ENCODE assay signal across 1 cellular context in genomic region chr2:26139269-26140183, GRCh38.
TF ChIP-seq lines count a peak whose summit lies in the region.

No MANE protein-coding gene starts in this region.

TF ChIP-seq in K562, 482 proteins besides CTCF, POLR2A, EP300 and RAD21 (continued from another document):
- no peak for TF ChIP-seq ZNF609 (CRISPR knock-in tag; IDR thresholded peaks at IDR 0.05; ENCODE audit: borderline replicate concordance)
- TF ChIP-seq RBM22 (IDR thresholded peaks at IDR 0.05; ENCODE audit: low read depth, low read length, poor library complexity, severe bottlenecking), result peak; percentile 71
- no peak for TF ChIP-seq TSC22D4 (tag; IDR thresholded peaks at IDR 0.05)
- peak; percentile 72; the same call in 1 of the 2 replicates for TF ChIP-seq POLR2AphosphoS2 (IDR thresholded peaks at IDR 0.05; ENCODE audit: low read length)
- TF ChIP-seq, protein P1, sequence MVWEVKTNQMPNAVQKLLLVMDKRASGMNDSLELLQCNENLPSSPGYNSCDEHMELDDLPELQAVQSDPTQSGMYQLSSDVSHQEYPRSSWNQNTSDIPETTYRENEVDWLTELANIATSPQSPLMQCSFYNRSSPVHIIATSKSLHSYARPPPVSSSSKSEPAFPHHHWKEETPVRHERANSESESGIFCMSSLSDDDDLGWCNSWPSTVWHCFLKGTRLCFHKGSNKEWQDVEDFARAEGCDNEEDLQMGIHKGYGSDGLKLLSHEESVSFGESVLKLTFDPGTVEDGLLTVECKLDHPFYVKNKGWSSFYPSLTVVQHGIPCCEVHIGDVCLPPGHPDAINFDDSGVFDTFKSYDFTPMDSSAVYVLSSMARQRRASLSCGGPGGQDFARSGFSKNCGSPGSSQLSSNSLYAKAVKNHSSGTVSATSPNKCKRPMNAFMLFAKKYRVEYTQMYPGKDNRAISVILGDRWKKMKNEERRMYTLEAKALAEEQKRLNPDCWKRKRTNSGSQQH (CRISPR knock-in tag; IDR thresholded peaks at IDR 0.05), result peak; percentile 90; the same call in 1 of the 2 replicates
- peak; percentile 54; the same call in 1 of the 2 replicates for TF ChIP-seq SUPT5H (IDR thresholded peaks at IDR 0.05)
- no peak for TF ChIP-seq SRSF3 (IDR thresholded peaks at IDR 0.05; ENCODE audit: insufficient read depth, low read length)
- TF ChIP-seq, protein P2, sequence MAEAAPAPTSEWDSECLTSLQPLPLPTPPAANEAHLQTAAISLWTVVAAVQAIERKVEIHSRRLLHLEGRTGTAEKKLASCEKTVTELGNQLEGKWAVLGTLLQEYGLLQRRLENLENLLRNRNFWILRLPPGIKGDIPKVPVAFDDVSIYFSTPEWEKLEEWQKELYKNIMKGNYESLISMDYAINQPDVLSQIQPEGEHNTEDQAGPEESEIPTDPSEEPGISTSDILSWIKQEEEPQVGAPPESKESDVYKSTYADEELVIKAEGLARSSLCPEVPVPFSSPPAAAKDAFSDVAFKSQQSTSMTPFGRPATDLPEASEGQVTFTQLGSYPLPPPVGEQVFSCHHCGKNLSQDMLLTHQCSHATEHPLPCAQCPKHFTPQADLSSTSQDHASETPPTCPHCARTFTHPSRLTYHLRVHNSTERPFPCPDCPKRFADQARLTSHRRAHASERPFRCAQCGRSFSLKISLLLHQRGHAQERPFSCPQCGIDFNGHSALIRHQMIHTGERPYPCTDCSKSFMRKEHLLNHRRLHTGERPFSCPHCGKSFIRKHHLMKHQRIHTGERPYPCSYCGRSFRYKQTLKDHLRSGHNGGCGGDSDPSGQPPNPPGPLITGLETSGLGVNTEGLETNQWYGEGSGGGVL (CRISPR knock-in tag; IDR thresholded peaks at IDR 0.05), result no peak
- TF ChIP-seq CHAMP1 (IDR thresholded peaks at IDR 0.05), result no peak
- no peak for TF ChIP-seq ETV6 (IDR thresholded peaks at IDR 0.05; ENCODE audit: borderline replicate concordance in 1 of 2, low read depth in 2 of 2, low read length in 1 of 2)
- no peak for TF ChIP-seq ETV6 (CRISPR knock-in tag; IDR thresholded peaks at IDR 0.05; ENCODE audit: borderline replicate concordance)
- 0 out of 2 replicates have a peak, but pooled peaks have one; percentile 24 for TF ChIP-seq ELF4 (CRISPR knock-in tag; IDR thresholded peaks at IDR 0.05)
- no peak for TF ChIP-seq HNRNPLL (IDR thresholded peaks at IDR 0.05; ENCODE audit: low read depth, low read length, poor library complexity, severe bottlenecking)
- TF ChIP-seq, protein P3, sequence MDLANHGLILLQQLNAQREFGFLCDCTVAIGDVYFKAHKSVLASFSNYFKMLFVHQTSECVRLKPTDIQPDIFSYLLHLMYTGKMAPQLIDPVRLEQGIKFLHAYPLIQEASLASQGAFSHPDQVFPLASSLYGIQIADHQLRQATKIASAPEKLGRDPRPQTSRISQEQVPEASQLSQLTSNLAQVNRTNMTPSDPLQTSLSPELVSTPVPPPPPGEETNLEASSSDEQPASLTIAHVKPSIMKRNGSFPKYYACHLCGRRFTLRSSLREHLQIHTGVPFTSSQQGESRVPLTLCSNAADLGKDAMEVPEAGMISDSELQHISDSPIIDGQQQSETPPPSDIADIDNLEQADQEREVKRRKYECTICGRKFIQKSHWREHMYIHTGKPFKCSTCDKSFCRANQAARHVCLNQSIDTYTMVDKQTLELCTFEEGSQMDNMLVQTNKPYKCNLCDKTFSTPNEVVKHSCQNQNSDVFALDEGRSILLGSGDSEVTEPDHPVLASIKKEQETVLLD (IDR thresholded peaks at IDR 0.05), result no peak
TF ChIP-seq in K562: peak in this region for 10.
